In genomic region chr6:56693988-56694387, GRCh38 we compare ENCODE assay signal across 2 cellular contexts.
TF ChIP-seq lines count a peak whose summit lies in the region.

No MANE protein-coding gene starts in this region.

TF ChIP-seq in liver, 16 proteins besides CTCF, POLR2A, EP300 and RAD21:
- no peak for TF ChIP-seq YY1 (IDR thresholded peaks at IDR 0.05)
TF ChIP-seq in liver: peak in this region for 0.

TF ChIP-seq in HepG2, 621 proteins besides CTCF, POLR2A, EP300 and RAD21:
- TF ChIP-seq ZBTB39 (CRISPR knock-in tag; IDR thresholded peaks at IDR 0.05), result no peak
TF ChIP-seq in HepG2: peak in this region for 0.
